Comparison of ENCODE assay signal across 24 cellular contexts in genomic region chr15:71970435-71970834, GRCh38.
"Had no signal": no experiment of that assay in that cellular context is flagged by ENCODE, and none has a peak within 500 bp of the region (broad histone marks: within the 10 kb centered on the region; RNA-seq: fewer than 3 reads in every experiment).

No MANE protein-coding gene starts in this region.

- ATAC-seq: Panc1, PC-3, Right ventricle myocardium inferior, SK-N-SH treated with all-trans-retinoic acid at 6 μM for 48 hours had no signal

- DNase-seq: KBM-7; MG63; NCI-H1092; NCI-H1105 treated with DMSO at 0.1 percent for 48 hours; NCI-H1417 treated with DMSO at 0.1 percent for 48 hours; NCI-H146; NCI-H1694 treated with DMSO at 0.1 percent for 48 hours; NCI-H1930; NCI-H2081 treated with DMSO at 0.1 percent for 48 hours; NCI-H2171; NCI-H226; NCI-H446; NCI-H510A; NCI-H524 treated with DMSO at 0.1 percent for 48 hours; NCI-H69; NCI-H774; NK-92 treated with Interleukin-12 subunit alpha and Interleukin-12 subunit beta, amount 100 ng/mL, for 24 hours; PC-3; SHP77 treated with DMSO at 0.1 percent for 48 hours; SJCRH30 had no signal

- H3K4me3 ChIP-seq: MG63, SJCRH30 had no signal

- H3K27ac ChIP-seq: RWPE1, SJCRH30 had no signal

- H3K9me3 ChIP-seq: MG63, SJCRH30 had no signal

- H3K36me3 ChIP-seq: MG63 had no signal

- H3K4me1 ChIP-seq: SJCRH30 had no signal

- H3K27me3 ChIP-seq: MG63, SJCRH30 had no signal
